1 cellular context compared by ENCODE assay signal in genomic region chrX:69362889-69363288, GRCh38.
TF ChIP-seq lines count a peak whose summit lies in the region.

No MANE protein-coding gene starts in this region.

TF ChIP-seq in HepG2, 621 proteins besides CTCF, POLR2A, EP300 and RAD21 (continued from another document):
- no peak for TF ChIP-seq ZNF674 (CRISPR knock-in tag; IDR thresholded peaks at IDR 0.05; ENCODE audit: low read depth)
- TF ChIP-seq ATF1 (CRISPR knock-in tag; IDR thresholded peaks at IDR 0.05), result no peak
- no peak for TF ChIP-seq ZNF138 (CRISPR knock-in tag; IDR thresholded peaks at IDR 0.05; ENCODE audit: low read depth)
- TF ChIP-seq RAD51 (IDR thresholded peaks at IDR 0.05; ENCODE audit: borderline replicate concordance), result no peak
- no peak for TF ChIP-seq ZNF792 (CRISPR knock-in tag; IDR thresholded peaks at IDR 0.05)
- TF ChIP-seq NFIB (CRISPR knock-in tag; IDR thresholded peaks at IDR 0.05; ENCODE audit: borderline replicate concordance), result no peak
- no peak for TF ChIP-seq ZFP90 (CRISPR knock-in tag; IDR thresholded peaks at IDR 0.05; ENCODE audit: borderline replicate concordance)
- TF ChIP-seq ZNF256 (CRISPR knock-in tag; conservative IDR thresholded peaks at IDR 0.05), result no peak
- TF ChIP-seq RBFOX2 (IDR thresholded peaks at IDR 0.05; ENCODE audit: low read depth, low read length), result no peak
